In genomic region chr3:48439820-48440589, GRCh38 we compare ENCODE assay signal across 1 cellular context.
TF ChIP-seq lines count a peak whose summit lies in the region.

A gene with protein sequence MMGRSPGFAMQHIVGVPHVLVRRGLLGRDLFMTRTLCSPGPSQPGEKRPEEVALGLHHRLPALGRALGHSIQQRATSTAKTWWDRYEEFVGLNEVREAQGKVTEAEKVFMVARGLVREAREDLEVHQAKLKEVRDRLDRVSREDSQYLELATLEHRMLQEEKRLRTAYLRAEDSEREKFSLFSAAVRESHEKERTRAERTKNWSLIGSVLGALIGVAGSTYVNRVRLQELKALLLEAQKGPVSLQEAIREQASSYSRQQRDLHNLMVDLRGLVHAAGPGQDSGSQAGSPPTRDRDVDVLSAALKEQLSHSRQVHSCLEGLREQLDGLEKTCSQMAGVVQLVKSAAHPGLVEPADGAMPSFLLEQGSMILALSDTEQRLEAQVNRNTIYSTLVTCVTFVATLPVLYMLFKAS (minus strand): TSS chr3:48440119. CDS start chr3:48435128, 4,991 bp downstream.
Gene TMA7, plus strand, starts transcription at chr3:48440257. Its CDS starts 40 bp downstream, at chr3:48440297.

TF ChIP-seq in H1, 55 proteins besides CTCF, POLR2A, EP300 and RAD21:
- TF ChIP-seq, protein P1, sequence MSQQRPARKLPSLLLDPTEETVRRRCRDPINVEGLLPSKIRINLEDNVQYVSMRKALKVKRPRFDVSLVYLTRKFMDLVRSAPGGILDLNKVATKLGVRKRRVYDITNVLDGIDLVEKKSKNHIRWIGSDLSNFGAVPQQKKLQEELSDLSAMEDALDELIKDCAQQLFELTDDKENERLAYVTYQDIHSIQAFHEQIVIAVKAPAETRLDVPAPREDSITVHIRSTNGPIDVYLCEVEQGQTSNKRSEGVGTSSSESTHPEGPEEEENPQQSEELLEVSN (IDR thresholded peaks at IDR 0.05) = peak; percentile 99
- TF ChIP-seq POLR2AphosphoS5 (IDR thresholded peaks at IDR 0.05; ENCODE audit: low read depth, low read length) (peak; percentile 79), CHD2 (IDR thresholded peaks at IDR 0.05; ENCODE audit: low read length) (peak; percentile 81), PHF8 (conservative IDR thresholded peaks at IDR 0.05; ENCODE audit: low read depth, low read length) (peak; percentile 97), CBX8 (IDR thresholded peaks at IDR 0.05; ENCODE audit: borderline replicate concordance, low read depth, low read length) (no peak), ASH2L (IDR thresholded peaks at IDR 0.05; ENCODE audit: low read length) (peak; percentile 80), KDM5A (IDR thresholded peaks at IDR 0.05; ENCODE audit: low read length) (no peak; the same call in none of the 2 replicates), TAF7 (optimal IDR thresholded peaks at IDR 0.05; ENCODE audit: borderline replicate concordance, low read depth, low read length) (peak; percentile 37), KDM4A (IDR thresholded peaks at IDR 0.05; ENCODE audit: low read depth, low read length, severe bottlenecking) (no peak), SIN3A (conservative IDR thresholded peaks at IDR 0.05 in 1 of 2, IDR thresholded peaks at IDR 0.05 in 1 of 2; ENCODE audit: low read depth in 1 of 2, low read length in 2 of 2) (peak; percentile 55 to 79; a peak in 2 of 4 replicates), SP1 (IDR thresholded peaks at IDR 0.05; ENCODE audit: low read depth, low read length) (peak; percentile 84; the same call in 1 of the 2 replicates), SAP30 (IDR thresholded peaks at IDR 0.05; ENCODE audit: insufficient read depth, insufficient replicate concordance, low read length) (no peak), TEAD4 (IDR thresholded peaks at IDR 0.05; ENCODE audit: low read depth, low read length) (no peak), POU5F1 (IDR thresholded peaks at IDR 0.05; ENCODE audit: low read depth, low read length) (no peak), RXRA (IDR thresholded peaks at IDR 0.05; ENCODE audit: insufficient read depth, low read depth, low read length) (no peak), NRF1 (IDR thresholded peaks at IDR 0.05; ENCODE audit: low read depth, low read length) (no peak), YY1 (IDR thresholded peaks at IDR 0.05; ENCODE audit: low read depth, low read length) (peak; percentile 89), NANOG (IDR thresholded peaks at IDR 0.05; ENCODE audit: insufficient read depth, low read depth, low read length, poor library complexity, severe bottlenecking) (peak; percentile 41), ZNF274 (IDR thresholded peaks at IDR 0.05; ENCODE audit: borderline replicate concordance, extremely low read depth, low read length) (no peak), TBP (IDR thresholded peaks at IDR 0.05; ENCODE audit: low read depth, low read length) (peak; percentile 72; the same call in 1 of the 2 replicates), TAF1 (IDR thresholded peaks at IDR 0.05; ENCODE audit: low read depth, low read length) (peak; percentile 76), BRCA1 (IDR thresholded peaks at IDR 0.05; ENCODE audit: low read depth, low read length) (no peak), EZH2 (IDR thresholded peaks at IDR 0.05; ENCODE audit: low read depth, low read length, severe bottlenecking) (no peak), JUND (IDR thresholded peaks at IDR 0.05; ENCODE audit: low read length) (no peak), CREB1 (IDR thresholded peaks at IDR 0.05) (peak; percentile 80), RBBP5 (IDR thresholded peaks at IDR 0.05; ENCODE audit: borderline replicate concordance, low read depth, low read length) (peak; percentile 47; the same call in 1 of the 2 replicates), TCF12 (IDR thresholded peaks at IDR 0.05; ENCODE audit: low read depth, low read length) (no peak), GABPA (IDR thresholded peaks at IDR 0.05; ENCODE audit: borderline replicate concordance, insufficient read depth, low read length) (peak; percentile 92)
- TF ChIP-seq, protein P2, sequence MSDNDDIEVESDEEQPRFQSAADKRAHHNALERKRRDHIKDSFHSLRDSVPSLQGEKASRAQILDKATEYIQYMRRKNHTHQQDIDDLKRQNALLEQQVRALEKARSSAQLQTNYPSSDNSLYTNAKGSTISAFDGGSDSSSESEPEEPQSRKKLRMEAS (IDR thresholded peaks at IDR 0.05) = peak; percentile 93
TF ChIP-seq in H1: peak in this region for 16.
